In the genomic region with DNA sequence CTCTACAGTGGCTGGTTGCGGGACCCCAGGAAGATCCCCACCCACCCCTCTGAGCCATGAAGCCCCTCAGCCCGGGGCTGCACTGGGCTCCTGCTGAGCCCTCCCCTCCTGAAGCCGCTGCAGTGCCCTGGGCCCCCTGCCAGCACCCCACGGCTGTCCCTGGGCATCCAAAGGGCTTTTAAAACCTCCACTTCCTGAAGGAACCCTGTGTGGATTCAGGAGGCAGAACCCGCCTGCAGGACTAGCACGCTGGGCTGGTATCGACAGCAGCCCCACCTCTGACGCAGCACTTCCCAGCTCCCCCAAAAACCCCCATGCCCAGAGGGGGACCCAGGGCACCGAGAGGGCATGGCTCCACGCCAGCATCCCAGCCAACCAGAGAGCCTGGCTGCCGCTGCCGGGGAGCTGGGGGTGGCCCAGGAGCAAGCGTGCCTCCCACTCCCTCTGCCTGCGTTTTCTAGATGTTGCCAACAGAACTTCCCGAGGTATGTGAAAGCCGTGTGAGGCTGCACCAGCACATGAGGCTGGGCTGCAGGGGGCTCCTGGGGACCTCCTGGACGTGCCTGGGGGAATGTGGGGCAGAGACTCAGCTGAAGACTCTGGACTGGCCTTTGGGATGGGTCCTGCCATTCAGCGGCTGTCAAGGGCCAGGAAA, we compare ENCODE assay signal across 10 cellular contexts. TPM values are rescaled to one million over a fixed set of nuclear protein-coding genes. Genes with fewer than 3 reads are reported as not detected.
DNase-seq lines count a peak whose midpoint lies in the region; ATAC-seq, FAIRE-seq and TF ChIP-seq lines count a peak whose summit lies in the region.
"Had no signal": no experiment of that assay in that cellular context is flagged by ENCODE, and none has a peak within 500 bp of the region (broad histone marks: within the 10 kb centered on the region; RNA-seq: fewer than 3 reads in every experiment).

No MANE protein-coding gene starts in this region.

- H4K20me1 ChIP-seq in K562 (replicated peaks; ENCODE audit: control insufficient read depth, insufficient read depth, low read length) (no peaks in the 10 kb centered on the region; the same call in 1 of the 2 replicates), hepatocyte (ENCODE audit: insufficient read depth, poor library complexity, severe bottlenecking) (peaks cover 89% of the 10 kb centered on the region)

- DNase-seq in H7, result peak; percentile 62
- DNase-seq in K562 (ENCODE audit: extremely low read depth in 1 of 4, low spot score in 3 of 4), result no peak
- peak; percentile 25 for DNase-seq in hepatocyte (ENCODE audit: low spot score)
- DNase-seq in spleen, result peak; percentile 78
- no peak for DNase-seq in glutamatergic neuron
- DNase-seq: DMS153 had no signal

- H3K27me3 ChIP-seq in H7 (ENCODE audit: control insufficient read depth, insufficient read depth, low read length) (no peaks in the 10 kb centered on the region), K562 (ENCODE audit: control insufficient read depth in 2 of 2, insufficient read depth in 2 of 2, low read length in 2 of 2) (no peaks in the 10 kb centered on the region), hepatocyte (no peaks in the 10 kb centered on the region), spleen (replicated peaks in 1 of 7) (no peaks in the 10 kb centered on the region)

- intact Hi-C loops in K562 (cut with micrococcal nuclease), result no loop called here
- intact Hi-C loops in spleen (cut with DNase I; ENCODE audit: low total_unique reads), result no loop called here

- no peak overlapping the region for H3K4me3 Mint-ChIP-seq in glutamatergic neuron (ENCODE audit: unreplicated experiment)
- H3K4me3 Mint-ChIP-seq: activated naive CD8-positive, alpha-beta T cell had no signal

- no peak overlapping the region for H3K27ac Mint-ChIP-seq in glutamatergic neuron (ENCODE audit: unreplicated experiment)
- H3K27ac Mint-ChIP-seq: activated naive CD8-positive, alpha-beta T cell had no signal

- no peak overlapping the region for H3K27ac ChIP-seq in K562 (ENCODE audit: extremely low read depth, low read depth, low read length)
- no peak overlapping the region for H3K27ac ChIP-seq in hepatocyte
- peak overlapping the region; percentile 65 to 99 (median 98) for H3K27ac ChIP-seq in spleen

- no peak for TF ChIP-seq POLR2A in K562 (conservative IDR thresholded peaks at IDR 0.05)
- TF ChIP-seq POLR2A in spleen (IDR thresholded peaks at IDR 0.05), result no peak

- CTCF ChIA-PET in K562 (lab: Yijun Ruan, JAX; ENCODE audit: low intra/inter-chr PET ratio), result no interaction called here

- H3K36me3 Mint-ChIP-seq in glutamatergic neuron (ENCODE audit: unreplicated experiment), result peaks cover 9% of the 10 kb centered on the region
- H3K36me3 Mint-ChIP-seq: activated naive CD8-positive, alpha-beta T cell had no signal

- no peak for TF ChIP-seq EP300 in K562 (IDR thresholded peaks at IDR 0.05; ENCODE audit: low read length)

- H3K9ac ChIP-seq in K562 (ENCODE audit: insufficient read depth in 1 of 2, low read depth in 2 of 2, low read length in 2 of 2), result peak overlapping the region in 1 of 2 experiments; percentile 52; a peak in 2 of 4 replicates

- H3K9me2 ChIP-seq in hepatocyte (replicated peaks; ENCODE audit: insufficient read depth), result no peaks in the 10 kb centered on the region

- no peak for TF ChIP-seq RAD21 in K562 (CRISPR knock-in tag; conservative IDR thresholded peaks at IDR 0.05 in 1 of 2, IDR thresholded peaks at IDR 0.05 in 1 of 2)

- H2AFZ ChIP-seq in K562 (ENCODE audit: low read depth, low read length) (no peak overlapping the region), hepatocyte (no peak overlapping the region)

- ATAC-seq in K562, result no peak
- ATAC-seq in GM19324 (IDR thresholded peaks at IDR 0.05; ENCODE audit: low FRiP score, unreplicated experiment), result no peak
- ATAC-seq in HG03565 (IDR thresholded peaks at IDR 0.05; ENCODE audit: unreplicated experiment), result no peak
- ATAC-seq in HG02610 (IDR thresholded peaks at IDR 0.05; ENCODE audit: unreplicated experiment), result no peak

- in situ Hi-C loops in K562 (cut with MboI), result no loop called here

- peaks cover 4% of the 10 kb centered on the region for H3K27me3 Mint-ChIP-seq in glutamatergic neuron (ENCODE audit: unreplicated experiment)
- H3K27me3 Mint-ChIP-seq: activated naive CD8-positive, alpha-beta T cell had no signal

- H3K4me3 ChIP-seq in H7 (ENCODE audit: insufficient read depth, low read depth, low read length) (no peak overlapping the region), K562 (no peak overlapping the region), hepatocyte (no peak overlapping the region), spleen (peak overlapping the region in 4 of 8 donors; percentile 1 to 45 (median 16))

- no peaks in the 10 kb centered on the region for H3K9me1 ChIP-seq in K562 (ENCODE audit: control insufficient read depth, insufficient read depth, low read length)

- peaks cover 6% of the 10 kb centered on the region for H3K9me3 Mint-ChIP-seq in glutamatergic neuron (ENCODE audit: unreplicated experiment)

- H3K4me1 Mint-ChIP-seq in glutamatergic neuron (ENCODE audit: low read depth, unreplicated experiment), result peaks cover 15% of the 10 kb centered on the region

- H3K79me2 ChIP-seq in K562 (ENCODE audit: control insufficient read depth, insufficient read depth, low read length), result peaks cover 3% of the 10 kb centered on the region; the same call in 1 of the 3 replicates
- peaks cover 52% of the 10 kb centered on the region for H3K79me2 ChIP-seq in hepatocyte

- H3K4me2 ChIP-seq in K562 (ENCODE audit: insufficient read depth, low read length), result no peak overlapping the region
- H3K4me2 ChIP-seq in hepatocyte, result no peak overlapping the region

- no TSS peak for BruUV-seq in K562 (replicated peaks; lab: Mats Ljungman, UMichigan)

- H3K4me1 ChIP-seq in K562 (replicated peaks in 1 of 2; ENCODE audit: control insufficient read depth in 2 of 2, insufficient read depth in 2 of 2, low read length in 2 of 2), result peaks cover 3 to 74% of the 10 kb centered on the region in 2 experiments; a peak in 4 of 5 replicates
- peaks cover 19% of the 10 kb centered on the region for H3K4me1 ChIP-seq in hepatocyte (ENCODE audit: insufficient read depth)
- peaks cover 39 to 96% (median 73%) of the 10 kb centered on the region in 6 donors for H3K4me1 ChIP-seq in spleen

- 63% methylated on average over 16 of the region's 18 CpGs for WGBS in K562 (ENCODE audit: insufficient coverage, low coverage, missing lambda C conversion rate)
- 83% methylated on average over 17 of the region's 18 CpGs for WGBS in hepatocyte (ENCODE audit: low lambda C conversion rate, missing lambda C conversion rate)
- 57 to 83% (median 68%) methylated on average over 8 to 18 of the region's 18 CpGs for WGBS in spleen, 5 donors

- FAIRE-seq in K562 (lab: Jason Lieb, UNC), result no peak

- H3K36me3 ChIP-seq in H7 (replicated peaks; ENCODE audit: control insufficient read depth, insufficient read depth, low read length) (no peaks in the 10 kb centered on the region; the same call in none of the 2 replicates), K562 (ENCODE audit: control insufficient read depth, insufficient read depth, low read length) (no peaks in the 10 kb centered on the region), hepatocyte (replicated peaks; ENCODE audit: insufficient read depth, low read depth) (no peaks in the 10 kb centered on the region), spleen (peaks cover 0 to 97% (median 57%) of the 10 kb centered on the region in 6 donors)

- TF ChIP-seq CTCF in K562 (IDR thresholded peaks at IDR 0.05 in 2 of 3, conservative IDR thresholded peaks at IDR 0.05 in 1 of 3; ENCODE audit: insufficient read depth in 2 of 3, low read depth in 1 of 3, low read length in 3 of 3), result no peak
- no peak for TF ChIP-seq CTCF in hepatocyte (IDR thresholded peaks at IDR 0.05; ENCODE audit: poor library complexity)
- TF ChIP-seq CTCF in spleen (IDR thresholded peaks at IDR 0.05 in 8 of 11, conservative IDR thresholded peaks at IDR 0.05 in 3 of 11), result no peak
- TF ChIP-seq CTCF in glutamatergic neuron (IDR thresholded peaks at IDR 0.05; ENCODE audit: partially characterized antibody, unreplicated experiment), result no peak

- POLR2A ChIA-PET in K562 (lab: Yijun Ruan, JAX), result interaction anchor here (0.6 to 1.5 kb wide), 3 partner anchors 215 to 1530 kb away, joined by 3 read pairs; no protein-coding TSS in a partner anchor

- no peaks in the 10 kb centered on the region for H3K9me3 ChIP-seq in K562 (replicated peaks; ENCODE audit: control insufficient read depth, insufficient read depth, low read depth, low read length)
- no peaks in the 10 kb centered on the region for H3K9me3 ChIP-seq in hepatocyte (ENCODE audit: low read depth)
- no peaks in the 10 kb centered on the region for H3K9me3 ChIP-seq in spleen

RNA-seq across cellular contexts. Expression of a gene that starts 6.3 kb away (rescaled TPM):
- total RNA-seq in H7 (2014; rRNA removed; shearing (Covaris generic)), result 13.4 and 22.3 TPM in 2 replicates
- 28.6 and 67.2 TPM in 2 replicates for total RNA-seq in K562 (2011; cell fraction: chromatin; rRNA removed; ENCODE audit: low replicate concordance)
- 27.8 and 29.2 TPM in 2 replicates for total RNA-seq in K562 (2011; cell fraction: nucleolus; rRNA removed)
- total RNA-seq in K562 (2011; cell fraction: nucleoplasm; rRNA removed), result 20.9 and 26.7 TPM in 2 replicates
- total RNA-seq in K562 (2014; rRNA removed) (8.8 and 11.2 TPM in 2 replicates), K562 (2014; rRNA removed; fragmentation: Illumina TruSeq; extraction: Trizol) (1.3 and 1.7 TPM in 2 replicates), K562 (2015; rRNA removed; fragmentation: Illumina TruSeq; extraction: Trizol) (5.9 and 6.1 TPM in 2 replicates), K562 (2021) (13.5 and 14.0 TPM in 2 replicates), hepatocyte (53.7 and 56.7 TPM in 2 replicates), spleen (100 to 1,000 TPM in 5 of 7 donors, 10 to 100 TPM in 2; 51.8 to 128 (median 112) TPM), glutamatergic neuron (ENCODE audit: unreplicated experiment) (143 TPM)
- polyA plus RNA-seq in K562 (2011; rRNA removed) (9.1 and 14.4 TPM in 2 replicates), K562 (2014; fragmentation: Illumina TruSeq; extraction: Trizol) (4.4 and 7.0 TPM in 2 replicates), K562 (2014; fragmentation: Nextera tagmentation; extraction: Ambion mirVana) (under 1 TPM; 0.06 to 0.29 TPM), K562 (2014; rRNA removed) (8.9 and 10.2 TPM in 2 replicates), hepatocyte (127 and 131 TPM in 2 replicates), spleen (100 to 1,000 TPM in 1 of 3 donors, 10 to 100 TPM in 2; 36.0 to 103 (median 38.4) TPM)
- polyA plus RNA-seq in K562 (2011; cell fraction: cytosol; rRNA removed), result 10.3 and 17.4 TPM in 2 replicates
- polyA plus RNA-seq in K562 (2011; cell fraction: nucleus; rRNA removed), result 49.5 and 56.9 TPM in 2 replicates
- 9.3 and 17.8 TPM in 2 replicates for polyA plus RNA-seq in K562 (2012)
- polyA minus RNA-seq in K562 (2011; rRNA and poly(A)+ RNA removed), result 3.4 and 3.6 TPM in 2 replicates
- 4.6 and 8.3 TPM in 2 replicates for polyA minus RNA-seq in K562 (2011; cell fraction: cytosol; rRNA and poly(A)+ RNA removed)
- polyA minus RNA-seq in K562 (2011; cell fraction: nucleus; rRNA and poly(A)+ RNA removed), result 13.1 and 22.0 TPM in 2 replicates

RNA-seq across cellular contexts. Expression of a gene that starts 13.7 kb away (rescaled TPM):
- 8.5 and 16.4 TPM in 2 replicates for total RNA-seq in H7 (2014; rRNA removed; shearing (Covaris generic))
- 10.9 and 54.8 TPM in 2 replicates for total RNA-seq in K562 (2011; cell fraction: chromatin; rRNA removed; ENCODE audit: low replicate concordance)
- total RNA-seq in K562 (2011; cell fraction: nucleolus; rRNA removed), result 8.7 and 12.0 TPM in 2 replicates
- total RNA-seq in K562 (2011; cell fraction: nucleoplasm; rRNA removed), result 17.7 and 23.4 TPM in 2 replicates
- 14.9 and 15.8 TPM in 2 replicates for total RNA-seq in K562 (2014; rRNA removed)
- 25.7 and 29.2 TPM in 2 replicates for total RNA-seq in K562 (2014; rRNA removed; fragmentation: Illumina TruSeq; extraction: Trizol)
- total RNA-seq in K562 (2015; rRNA removed; fragmentation: Illumina TruSeq; extraction: Trizol), result 20.1 and 22.3 TPM in 2 replicates
- total RNA-seq in K562 (2021), result 19.8 and 20.0 TPM in 2 replicates
- 15.3 and 21.5 TPM in 2 replicates for polyA plus RNA-seq in K562 (2011; rRNA removed)
- polyA plus RNA-seq in K562 (2011; cell fraction: cytosol; rRNA removed), result 6.7 and 9.4 TPM in 2 replicates
- 15.3 and 17.4 TPM in 2 replicates for polyA plus RNA-seq in K562 (2011; cell fraction: nucleus; rRNA removed)
- 15.3 and 16.2 TPM in 2 replicates for polyA plus RNA-seq in K562 (2012)
- polyA plus RNA-seq in K562 (2014; fragmentation: Illumina TruSeq; extraction: Trizol), result 18.7 and 22.3 TPM in 2 replicates
- polyA plus RNA-seq in K562 (2014; fragmentation: Nextera tagmentation; extraction: Ambion mirVana), result 1 to 10 TPM; 8.9 to 9.6 TPM
- 22.8 and 25.0 TPM in 2 replicates for polyA plus RNA-seq in K562 (2014; rRNA removed)
- polyA minus RNA-seq in K562 (2011; rRNA and poly(A)+ RNA removed), result 12.1 and 15.7 TPM in 2 replicates
- 5.9 and 8.2 TPM in 2 replicates for polyA minus RNA-seq in K562 (2011; cell fraction: cytosol; rRNA and poly(A)+ RNA removed)
- polyA minus RNA-seq in K562 (2011; cell fraction: nucleus; rRNA and poly(A)+ RNA removed), result 8.5 and 14.3 TPM in 2 replicates
- 9.8 and 13.4 TPM in 2 replicates for total RNA-seq in hepatocyte
- polyA plus RNA-seq in hepatocyte, result 7.1 and 10.7 TPM in 2 replicates
- total RNA-seq in spleen, result 10 to 100 TPM; 16.2 to 22.4 (median 19.2) TPM
- 10 to 100 TPM; 10.3 to 15.0 (median 13.0) TPM for polyA plus RNA-seq in spleen
- 15.6 TPM for total RNA-seq in glutamatergic neuron (ENCODE audit: unreplicated experiment)

RNA-seq across cellular contexts. Expression of a gene that starts 13.7 kb away (rescaled TPM):
- total RNA-seq in H7 (2014; rRNA removed; shearing (Covaris generic)), result 0.96 and 2.4 TPM in 2 replicates
- total RNA-seq in K562 (2011; cell fraction: chromatin; rRNA removed; ENCODE audit: low replicate concordance), result 3.2 and 4.6 TPM in 2 replicates
- total RNA-seq in K562 (2011; cell fraction: nucleolus; rRNA removed), result 0.33 and 0.39 TPM in 2 replicates
- total RNA-seq in K562 (2011; cell fraction: nucleoplasm; rRNA removed), result 0.37 and 1.5 TPM in 2 replicates
- total RNA-seq in K562 (2014; rRNA removed) (0.09 and 0.16 TPM in 2 replicates), K562 (2014; rRNA removed; fragmentation: Illumina TruSeq; extraction: Trizol) (0.47 and 0.70 TPM in 2 replicates), K562 (2015; rRNA removed; fragmentation: Illumina TruSeq; extraction: Trizol) (0.72 and 0.91 TPM in 2 replicates), K562 (2021) (0.45 and 0.58 TPM in 2 replicates), hepatocyte (2.0 and 3.9 TPM in 2 replicates), spleen (1 to 10 TPM; 1.9 to 3.5 (median 2.9) TPM), glutamatergic neuron (ENCODE audit: unreplicated experiment) (6.8 TPM)
- polyA plus RNA-seq in K562 (2011; rRNA removed) (0.54 and 0.70 TPM in 2 replicates), K562 (2014; fragmentation: Illumina TruSeq; extraction: Trizol) (0.15 and 0.33 TPM in 2 replicates), K562 (2014; fragmentation: Nextera tagmentation; extraction: Ambion mirVana) (under 1 TPM; 0.08 to 0.25 TPM), K562 (2014; rRNA removed) (0.32 and 0.46 TPM in 2 replicates), hepatocyte (1.7 and 3.0 TPM in 2 replicates), spleen (1 to 10 TPM; 1.2 to 1.5 (median 1.5) TPM)
- 0.12 and 0.25 TPM in 2 replicates for polyA plus RNA-seq in K562 (2011; cell fraction: cytosol; rRNA removed)
- 0.40 and 1.5 TPM in 2 replicates for polyA plus RNA-seq in K562 (2011; cell fraction: nucleus; rRNA removed)
- polyA plus RNA-seq in K562 (2012), result 0.33 and 1.5 TPM in 2 replicates
- polyA minus RNA-seq in K562 (2011; rRNA and poly(A)+ RNA removed), result 1.2 and 2.1 TPM in 2 replicates
- polyA minus RNA-seq in K562 (2011; cell fraction: cytosol; rRNA and poly(A)+ RNA removed), result 0.73 TPM in 1 of 2 replicates, not detected in the other
- polyA minus RNA-seq in K562 (2011; cell fraction: nucleus; rRNA and poly(A)+ RNA removed), result 0.40 and 0.56 TPM in 2 replicates

Comparison
In these comparisons a context has a peak if more than half of its experiments do, and no peak if none do; other contexts are left out.
1. DNase-seq: peak in H7 (single experiment), hepatocyte (single experiment) and spleen (single experiment); none in K562 (0 of 4) and glutamatergic neuron (single experiment).
2. H3K27ac ChIP-seq: peak in spleen (8 of 8); none in K562 (single experiment) and hepatocyte (single experiment).